ENCODE assay signal across 8 cellular contexts in the genomic region with DNA sequence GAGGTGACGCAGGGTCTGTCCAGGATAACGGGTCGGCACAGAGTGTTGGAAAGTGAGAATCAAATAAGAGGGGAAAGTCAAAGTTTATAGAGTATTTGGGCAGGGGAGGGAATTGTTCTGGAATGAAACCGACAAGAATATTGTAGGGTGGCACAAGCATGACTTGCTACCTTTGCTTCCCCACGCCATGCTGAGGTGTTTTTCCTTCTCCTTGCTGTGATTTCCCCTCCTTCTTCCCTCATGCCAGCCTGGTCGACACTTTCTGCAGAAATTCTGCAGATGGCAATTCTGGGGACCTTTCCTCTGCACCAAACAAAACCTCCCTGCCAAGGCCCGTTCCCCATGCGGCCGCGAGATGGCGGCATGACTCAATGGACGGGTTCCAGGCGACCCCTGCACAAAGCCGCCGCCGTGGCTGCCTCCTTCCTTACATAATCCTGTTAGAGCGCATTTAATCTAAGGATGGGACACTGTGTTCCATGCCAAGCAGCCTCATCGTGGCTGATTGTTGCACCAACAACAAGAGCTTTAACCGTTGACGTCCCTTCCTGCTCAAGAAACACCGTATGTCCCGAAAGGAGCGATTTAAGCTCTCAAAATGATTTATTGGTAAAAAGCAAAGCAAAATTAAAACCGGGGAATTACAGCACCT. TPM values are rescaled to one million over a fixed set of nuclear protein-coding genes. Genes with fewer than 3 reads are reported as not detected.
A peak's percentile ranks its signal among the peaks of the same experiment; 100 is the strongest.
DNase-seq lines count a peak whose midpoint lies in the region; ATAC-seq and TF ChIP-seq lines count a peak whose summit lies in the region.

A gene (minus strand): TSS at position 290 of the 652 bp plus-strand sequence. CDS start 10,616 bp downstream, outside the sequence.

- peak within 1 kb of the TSS; percentile 38 for H3K4me3 ChIP-seq in parathyroid adenoma (ENCODE audit: low read depth, low read length)
- H3K4me3 ChIP-seq in tibial artery: peak within 1 kb of the TSS; percentile 30 to 39

- H3K27me3 ChIP-seq in parathyroid adenoma (ENCODE audit: control insufficient read depth, insufficient read depth, low read length) (no peaks in the 10 kb centered on the region), tibial artery (no peaks in the 10 kb centered on the region)

- H3K4me1 ChIP-seq in parathyroid adenoma: peaks cover 52% of the 10 kb centered on the region
- H3K4me1 ChIP-seq in tibial artery: peaks cover 0 to 16% (median 7%) of the 10 kb centered on the region in 4 donors

- no peaks in the 10 kb centered on the region for H3K79me2 ChIP-seq in parathyroid adenoma

- no peaks in the 10 kb centered on the region for H3K9me3 Mint-ChIP-seq in activated naive CD8-positive, alpha-beta T cell treated with anti-CD3 and anti-CD28 coated beads for 36 hours

- no peak within 1 kb of the TSS for H3K4me3 Mint-ChIP-seq in activated naive CD8-positive, alpha-beta T cell treated with anti-CD3 and anti-CD28 coated beads for 36 hours

- ATAC-seq in HG02642 (IDR thresholded peaks at IDR 0.05; ENCODE audit: poor library complexity, unreplicated experiment) (peak; percentile 88), SK-N-SH treated with all-trans-retinoic acid at 6 μM for 48 hours (peak; percentile 99)

- no peaks in the 10 kb centered on the region for H3K36me3 ChIP-seq in parathyroid adenoma (ENCODE audit: control insufficient read depth, insufficient read depth, low read length)
- H3K36me3 ChIP-seq in tibial artery: no peaks in the 10 kb centered on the region

- H2AFZ ChIP-seq in parathyroid adenoma: peak within 1 kb of the TSS; percentile 71

- DNase-seq in NCI-H1105 (lab: John Stamatoyannopoulos, UW) (peak; percentile 79), cardiac septum (ENCODE audit: low spot score) (peak; percentile 94), tibial artery (peak; percentile 85)
- DNase-seq in activated naive CD8-positive, alpha-beta T cell treated with anti-CD3 and anti-CD28 coated beads for 36 hours: peak; percentile 82

- H3K9me3 ChIP-seq in parathyroid adenoma (ENCODE audit: control insufficient read depth, low read length) (no peaks in the 10 kb centered on the region), tibial artery (no peaks in the 10 kb centered on the region)

- peak; percentile 84 for TF ChIP-seq CTCF in GM12801 (IDR thresholded peaks at IDR 0.05; ENCODE audit: extremely low read depth, insufficient read length)
- peak; percentile 94 for TF ChIP-seq CTCF in parathyroid adenoma (IDR thresholded peaks at IDR 0.05)
- TF ChIP-seq CTCF in tibial artery (IDR thresholded peaks at IDR 0.05): peak; percentile 74 to 85

- intact Hi-C loops in cardiac septum (cut with DNase I): loop anchor here (2.0 to 5.0 kb wide), 3 partner anchors 47 to 227 kb away; a partner anchor contains a TSS
- intact Hi-C loops in tibial artery (cut with DNase I; ENCODE audit: low total_unique reads): loop anchor here (5.0 kb wide), 1 partner anchor 232 kb away; no protein-coding TSS in a partner anchor

- H3K4me1 Mint-ChIP-seq in activated naive CD8-positive, alpha-beta T cell treated with anti-CD3 and anti-CD28 coated beads for 36 hours: no peaks in the 10 kb centered on the region

- H3K27ac ChIP-seq in parathyroid adenoma: peak within 1 kb of the TSS; percentile 87
- no peak within 1 kb of the TSS for H3K27ac ChIP-seq in tibial artery

- H3K9ac ChIP-seq in parathyroid adenoma: no peak within 1 kb of the TSS

- peak within 1 kb of the TSS; percentile 70 for H3K4me2 ChIP-seq in parathyroid adenoma (ENCODE audit: low read length)

- no peaks in the 10 kb centered on the region for H3K36me3 Mint-ChIP-seq in activated naive CD8-positive, alpha-beta T cell treated with anti-CD3 and anti-CD28 coated beads for 36 hours

- H3K27ac Mint-ChIP-seq in activated naive CD8-positive, alpha-beta T cell treated with anti-CD3 and anti-CD28 coated beads for 36 hours: no peak within 1 kb of the TSS

- peaks cover 10% of the 10 kb centered on the region for H3K27me3 Mint-ChIP-seq in activated naive CD8-positive, alpha-beta T cell treated with anti-CD3 and anti-CD28 coated beads for 36 hours

TF ChIP-seq in SK-N-SH treated with all-trans-retinoic acid at 6 μM for 48 hours, 23 proteins besides CTCF, POLR2A, EP300 and RAD21:
- TF ChIP-seq, protein P1, sequence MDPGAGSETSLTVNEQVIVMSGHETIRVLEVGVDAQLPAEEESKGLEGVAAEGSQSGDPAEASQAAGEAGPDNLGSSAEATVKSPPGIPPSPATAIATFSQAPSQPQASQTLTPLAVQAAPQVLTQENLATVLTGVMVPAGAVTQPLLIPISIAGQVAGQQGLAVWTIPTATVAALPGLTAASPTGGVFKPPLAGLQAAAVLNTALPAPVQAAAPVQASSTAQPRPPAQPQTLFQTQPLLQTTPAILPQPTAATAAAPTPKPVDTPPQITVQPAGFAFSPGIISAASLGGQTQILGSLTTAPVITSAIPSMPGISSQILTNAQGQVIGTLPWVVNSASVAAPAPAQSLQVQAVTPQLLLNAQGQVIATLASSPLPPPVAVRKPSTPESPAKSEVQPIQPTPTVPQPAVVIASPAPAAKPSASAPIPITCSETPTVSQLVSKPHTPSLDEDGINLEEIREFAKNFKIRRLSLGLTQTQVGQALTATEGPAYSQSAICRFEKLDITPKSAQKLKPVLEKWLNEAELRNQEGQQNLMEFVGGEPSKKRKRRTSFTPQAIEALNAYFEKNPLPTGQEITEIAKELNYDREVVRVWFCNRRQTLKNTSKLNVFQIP (CRISPR knock-in tag; IDR thresholded peaks at IDR 0.05; ENCODE audit: borderline replicate concordance, low read depth): no peak

RNA-seq across cellular contexts. Expression of the gene that starts here (rescaled TPM):
- not detected for total RNA-seq in activated naive CD8-positive, alpha-beta T cell treated with anti-CD3 and anti-CD28 coated beads for 36 hours
- 1.4 TPM for total RNA-seq in cardiac septum

Comparison
In these comparisons a context has a peak if more than half of its experiments do, and no peak if none do; other contexts are left out.
1. Peak in DNase-seq in activated naive CD8-positive, alpha-beta T cell treated with anti-CD3 and anti-CD28 coated beads for 36 hours; RNA of the gene not detected or under 1 TPM.